In genomic region chr1:60126733-60127132, GRCh38 we compare ENCODE assay signal across 15 cellular contexts. TPM values are rescaled to one million over a fixed set of nuclear protein-coding genes. Genes with fewer than 3 reads are reported as not detected.
A peak's percentile ranks its signal among the peaks of the same experiment; 100 is the strongest.
DNase-seq lines count a peak whose midpoint lies in the region; TF ChIP-seq lines count a peak whose summit lies in the region.
"Had no signal": no experiment of that assay in that cellular context is flagged by ENCODE, and none has a peak within 500 bp of the region (broad histone marks: within the 10 kb centered on the region; RNA-seq: fewer than 3 reads in every experiment).

No MANE protein-coding gene starts in this region.

- H3K36me3 ChIP-seq in MG63, result no peaks in the 10 kb centered on the region
- H3K36me3 ChIP-seq: ascending aorta, transverse colon had no signal

- TF ChIP-seq CTCF in GM10266 (IDR thresholded peaks at IDR 0.05; ENCODE audit: control insufficient read depth, insufficient read depth, low read depth, missing control alignments), result no peak

- no peaks in the 10 kb centered on the region for H3K9me3 ChIP-seq in MG63
- H3K9me3 ChIP-seq: ascending aorta, transverse colon had no signal

- DNase-seq in SIG-M5 treated with dmso at 0.1 percent for 504 hours (lab: John Stamatoyannopoulos, UW; ENCODE audit: unreplicated experiment), result peak; percentile 3
- DNase-seq in SIG-M5 (lab: John Stamatoyannopoulos, UW), result no peak
- peak; percentile 64 for DNase-seq in NCI-H82 treated with DMSO at 0.1 percent for 48 hours (lab: John Stamatoyannopoulos, UW; ENCODE audit: unreplicated experiment)
- DNase-seq in fibroblast of gingiva (ENCODE audit: low read depth), result peak; percentile 38
- DNase-seq in MG63, result no peak
- DNase-seq in GM10266 (ENCODE audit: extremely low spot score), result no peak
- no peak for DNase-seq in 8988T
- no peak for DNase-seq in NCI-H2029 (lab: John Stamatoyannopoulos, UW)
- DNase-seq: activated CD8-positive, alpha-beta T cell treated with anti-CD3 and anti-CD28 coated beads for 36 hours; DND-41; KG1; NCI-H2107; RPMI8226; transverse colon had no signal

- no peaks in the 10 kb centered on the region for H3K27me3 ChIP-seq in MG63
- H3K27me3 ChIP-seq: ascending aorta, transverse colon had no signal

- H3K4me3 ChIP-seq in MG63, result no peak overlapping the region
- H3K4me3 ChIP-seq: ascending aorta, transverse colon had no signal

RNA-seq across cellular contexts. Expression of gene C1orf87, which starts 53.2 kb away (rescaled TPM):
- total RNA-seq in MG63 (2014; rRNA removed; shearing (Covaris generic); ENCODE audit: low replicate concordance), result not detected in 2 replicates
- total RNA-seq: activated CD8-positive, alpha-beta T cell treated with anti-CD3 and anti-CD28 coated beads for 36 hours; ascending aorta had no signal

Comparison
In these comparisons a context has a peak if more than half of its experiments do, and no peak if none do; other contexts are left out.
1. DNase-seq: peak in SIG-M5 treated with dmso at 0.1 percent for 504 hours (single experiment), NCI-H82 treated with DMSO at 0.1 percent for 48 hours (single experiment) and fibroblast of gingiva (single experiment); none in SIG-M5 (single experiment), MG63 (single experiment), GM10266 (single experiment), 8988T (single experiment) and NCI-H2029 (single experiment).